1 cellular context compared by ENCODE assay signal in genomic region chr7:55510621-55511020, GRCh38.
TF ChIP-seq lines count a peak whose summit lies in the region.

No MANE protein-coding gene starts in this region.

TF ChIP-seq in GM23338, 12 proteins besides CTCF, POLR2A, EP300 and RAD21 (continued from another document):
- no peak for TF ChIP-seq REST (IDR thresholded peaks at IDR 0.05; ENCODE audit: unreplicated experiment)
- TF ChIP-seq CREB1 (CRISPR knock-in tag; IDR thresholded peaks at IDR 0.05; ENCODE audit: low read depth): no peak
- no peak for TF ChIP-seq STAT1 (IDR thresholded peaks at IDR 0.05; ENCODE audit: unreplicated experiment)
- no peak for TF ChIP-seq EZH2phosphoT487 (IDR thresholded peaks at IDR 0.05; ENCODE audit: unreplicated experiment)
- TF ChIP-seq ZNF114 (CRISPR knock-in tag; IDR thresholded peaks at IDR 0.05): no peak
- TF ChIP-seq, protein P1, sequence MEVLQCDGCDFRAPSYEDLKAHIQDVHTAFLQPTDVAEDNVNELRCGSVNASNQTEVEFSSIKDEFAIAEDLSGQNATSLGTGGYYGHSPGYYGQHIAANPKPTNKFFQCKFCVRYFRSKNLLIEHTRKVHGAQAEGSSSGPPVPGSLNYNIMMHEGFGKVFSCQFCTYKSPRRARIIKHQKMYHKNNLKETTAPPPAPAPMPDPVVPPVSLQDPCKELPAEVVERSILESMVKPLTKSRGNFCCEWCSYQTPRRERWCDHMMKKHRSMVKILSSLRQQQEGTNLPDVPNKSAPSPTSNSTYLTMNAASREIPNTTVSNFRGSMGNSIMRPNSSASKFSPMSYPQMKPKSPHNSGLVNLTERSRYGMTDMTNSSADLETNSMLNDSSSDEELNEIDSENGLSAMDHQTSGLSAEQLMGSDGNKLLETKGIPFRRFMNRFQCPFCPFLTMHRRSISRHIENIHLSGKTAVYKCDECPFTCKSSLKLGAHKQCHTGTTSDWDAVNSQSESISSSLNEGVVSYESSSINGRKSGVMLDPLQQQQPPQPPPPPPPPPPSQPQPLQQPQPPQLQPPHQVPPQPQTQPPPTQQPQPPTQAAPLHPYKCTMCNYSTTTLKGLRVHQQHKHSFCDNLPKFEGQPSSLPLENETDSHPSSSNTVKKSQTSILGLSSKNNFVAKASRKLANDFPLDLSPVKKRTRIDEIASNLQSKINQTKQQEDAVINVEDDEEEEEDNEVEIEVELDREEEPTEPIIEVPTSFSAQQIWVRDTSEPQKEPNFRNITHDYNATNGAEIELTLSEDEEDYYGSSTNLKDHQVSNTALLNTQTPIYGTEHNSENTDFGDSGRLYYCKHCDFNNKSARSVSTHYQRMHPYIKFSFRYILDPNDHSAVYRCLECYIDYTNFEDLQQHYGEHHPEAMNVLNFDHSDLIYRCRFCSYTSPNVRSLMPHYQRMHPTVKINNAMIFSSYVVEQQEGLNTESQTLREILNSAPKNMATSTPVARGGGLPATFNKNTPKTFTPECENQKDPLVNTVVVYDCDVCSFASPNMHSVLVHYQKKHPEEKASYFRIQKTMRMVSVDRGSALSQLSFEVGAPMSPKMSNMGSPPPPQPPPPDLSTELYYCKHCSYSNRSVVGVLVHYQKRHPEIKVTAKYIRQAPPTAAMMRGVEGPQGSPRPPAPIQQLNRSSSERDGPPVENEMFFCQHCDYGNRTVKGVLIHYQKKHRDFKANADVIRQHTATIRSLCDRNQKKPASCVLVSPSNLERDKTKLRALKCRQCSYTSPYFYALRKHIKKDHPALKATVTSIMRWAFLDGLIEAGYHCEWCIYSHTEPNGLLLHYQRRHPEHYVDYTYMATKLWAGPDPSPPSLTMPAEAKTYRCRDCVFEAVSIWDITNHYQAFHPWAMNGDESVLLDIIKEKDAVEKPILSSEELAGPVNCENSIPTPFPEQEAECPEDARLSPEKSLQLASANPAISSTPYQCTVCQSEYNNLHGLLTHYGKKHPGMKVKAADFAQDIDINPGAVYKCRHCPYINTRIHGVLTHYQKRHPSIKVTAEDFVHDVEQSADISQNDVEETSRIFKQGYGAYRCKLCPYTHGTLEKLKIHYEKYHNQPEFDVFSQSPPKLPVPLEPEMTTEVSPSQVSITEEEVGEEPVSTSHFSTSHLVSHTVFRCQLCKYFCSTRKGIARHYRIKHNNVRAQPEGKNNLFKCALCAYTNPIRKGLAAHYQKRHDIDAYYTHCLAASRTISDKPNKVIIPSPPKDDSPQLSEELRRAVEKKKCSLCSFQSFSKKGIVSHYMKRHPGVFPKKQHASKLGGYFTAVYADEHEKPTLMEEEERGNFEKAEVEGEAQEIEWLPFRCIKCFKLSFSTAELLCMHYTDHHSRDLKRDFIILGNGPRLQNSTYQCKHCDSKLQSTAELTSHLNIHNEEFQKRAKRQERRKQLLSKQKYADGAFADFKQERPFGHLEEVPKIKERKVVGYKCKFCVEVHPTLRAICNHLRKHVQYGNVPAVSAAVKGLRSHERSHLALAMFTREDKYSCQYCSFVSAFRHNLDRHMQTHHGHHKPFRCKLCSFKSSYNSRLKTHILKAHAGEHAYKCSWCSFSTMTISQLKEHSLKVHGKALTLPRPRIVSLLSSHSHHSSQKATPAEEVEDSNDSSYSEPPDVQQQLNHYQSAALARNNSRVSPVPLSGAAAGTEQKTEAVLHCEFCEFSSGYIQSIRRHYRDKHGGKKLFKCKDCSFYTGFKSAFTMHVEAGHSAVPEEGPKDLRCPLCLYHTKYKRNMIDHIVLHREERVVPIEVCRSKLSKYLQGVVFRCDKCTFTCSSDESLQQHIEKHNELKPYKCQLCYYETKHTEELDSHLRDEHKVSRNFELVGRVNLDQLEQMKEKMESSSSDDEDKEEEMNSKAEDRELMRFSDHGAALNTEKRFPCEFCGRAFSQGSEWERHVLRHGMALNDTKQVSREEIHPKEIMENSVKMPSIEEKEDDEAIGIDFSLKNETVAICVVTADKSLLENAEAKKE (CRISPR knock-in tag; IDR thresholded peaks at IDR 0.05): no peak
